1 cellular context compared by ENCODE assay signal in the genomic region with DNA sequence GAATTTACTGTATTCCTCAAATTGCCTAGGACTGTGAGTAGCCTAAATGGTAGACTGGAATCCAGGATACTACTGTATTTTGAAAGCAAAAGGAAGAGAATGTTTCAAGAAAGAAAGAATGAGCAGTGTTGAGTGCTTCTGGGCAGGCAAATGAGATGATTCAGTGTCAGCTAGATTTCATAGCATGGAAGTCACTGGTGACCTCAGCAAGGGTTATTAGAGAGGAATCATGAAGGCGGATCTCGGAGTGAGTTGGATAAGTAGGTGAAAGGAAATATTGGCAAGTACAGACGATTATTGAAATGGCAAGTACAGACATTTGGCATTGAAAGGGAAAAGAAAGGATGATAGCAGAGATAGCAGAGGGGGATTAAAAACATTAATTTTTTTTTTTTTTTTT.
TF ChIP-seq lines count a peak whose summit lies in the region.

No MANE protein-coding gene starts in this region.

TF ChIP-seq in IMR-90, 13 proteins besides CTCF, POLR2A, EP300 and RAD21 (continued from another document):
- no peak for TF ChIP-seq ELK1 (IDR thresholded peaks at IDR 0.05; ENCODE audit: borderline replicate concordance, low read depth, low read length)
- no peak for TF ChIP-seq FOS (IDR thresholded peaks at IDR 0.05; ENCODE audit: low read depth, low read length)
- no peak for TF ChIP-seq SMC3 (IDR thresholded peaks at IDR 0.05; ENCODE audit: low read depth, low read length)
- no peak for TF ChIP-seq NFE2L2 (IDR thresholded peaks at IDR 0.05; ENCODE audit: low read depth, low read length)
- TF ChIP-seq RCOR1 (IDR thresholded peaks at IDR 0.05; ENCODE audit: insufficient replicate concordance, low read length): no peak
- no peak for TF ChIP-seq USF2 (IDR thresholded peaks at IDR 0.05; ENCODE audit: low read depth, low read length)
- no peak for TF ChIP-seq MXI1 (IDR thresholded peaks at IDR 0.05; ENCODE audit: borderline replicate concordance, low read depth, low read length)
- no peak for TF ChIP-seq CEBPB (IDR thresholded peaks at IDR 0.05; ENCODE audit: low read depth, low read length)
- TF ChIP-seq MAFK (IDR thresholded peaks at IDR 0.05; ENCODE audit: low read depth, low read length): no peak
- no peak for TF ChIP-seq CHD1 (IDR thresholded peaks at IDR 0.05; ENCODE audit: low read depth, low read length)
TF ChIP-seq in IMR-90: peak in this region for 0.
